ENCODE assay signal across 1 cellular context in genomic region chr7:157729566-157729965, GRCh38.
TF ChIP-seq lines count a peak whose summit lies in the region.

No MANE protein-coding gene starts in this region.

TF ChIP-seq in K562, 482 proteins besides CTCF, POLR2A, EP300 and RAD21 (continued from another document):
- TF ChIP-seq SAFB (IDR thresholded peaks at IDR 0.05; ENCODE audit: borderline replicate concordance, low read depth, low read length) (no peak), TAF1 (IDR thresholded peaks at IDR 0.05; ENCODE audit: control insufficient read depth, extremely low read depth, insufficient read depth, low read length, severe bottlenecking) (no peak), SRSF1 (IDR thresholded peaks at IDR 0.05; ENCODE audit: low read depth, low read length) (no peak), ATF1 (CRISPR knock-in tag; IDR thresholded peaks at IDR 0.05) (no peak), ATF1 (tag; IDR thresholded peaks at IDR 0.05) (no peak), DEAF1 (CRISPR knock-in tag; IDR thresholded peaks at IDR 0.05) (no peak), ZNF592 (IDR thresholded peaks at IDR 0.05) (no peak), ZNF644 (tag; IDR thresholded peaks at IDR 0.05; ENCODE audit: low read depth) (no peak), PTBP1 (IDR thresholded peaks at IDR 0.05; ENCODE audit: low read depth, low read length) (no peak), MEIS2 (IDR thresholded peaks at IDR 0.05; ENCODE audit: partially characterized antibody) (no peak), CEBPB (tag; IDR thresholded peaks at IDR 0.05) (no peak), ZNF79 (CRISPR knock-in tag; IDR thresholded peaks at IDR 0.05; ENCODE audit: low read depth) (no peak), SIN3A (IDR thresholded peaks at IDR 0.05; ENCODE audit: borderline replicate concordance in 2 of 2, control insufficient read depth in 1 of 2, low read depth in 2 of 2, low read length in 2 of 2) (no peak), FOXO4 (CRISPR knock-in tag; IDR thresholded peaks at IDR 0.05) (no peak)
